Comparison of ENCODE assay signal across 8 cellular contexts in the genomic region with DNA sequence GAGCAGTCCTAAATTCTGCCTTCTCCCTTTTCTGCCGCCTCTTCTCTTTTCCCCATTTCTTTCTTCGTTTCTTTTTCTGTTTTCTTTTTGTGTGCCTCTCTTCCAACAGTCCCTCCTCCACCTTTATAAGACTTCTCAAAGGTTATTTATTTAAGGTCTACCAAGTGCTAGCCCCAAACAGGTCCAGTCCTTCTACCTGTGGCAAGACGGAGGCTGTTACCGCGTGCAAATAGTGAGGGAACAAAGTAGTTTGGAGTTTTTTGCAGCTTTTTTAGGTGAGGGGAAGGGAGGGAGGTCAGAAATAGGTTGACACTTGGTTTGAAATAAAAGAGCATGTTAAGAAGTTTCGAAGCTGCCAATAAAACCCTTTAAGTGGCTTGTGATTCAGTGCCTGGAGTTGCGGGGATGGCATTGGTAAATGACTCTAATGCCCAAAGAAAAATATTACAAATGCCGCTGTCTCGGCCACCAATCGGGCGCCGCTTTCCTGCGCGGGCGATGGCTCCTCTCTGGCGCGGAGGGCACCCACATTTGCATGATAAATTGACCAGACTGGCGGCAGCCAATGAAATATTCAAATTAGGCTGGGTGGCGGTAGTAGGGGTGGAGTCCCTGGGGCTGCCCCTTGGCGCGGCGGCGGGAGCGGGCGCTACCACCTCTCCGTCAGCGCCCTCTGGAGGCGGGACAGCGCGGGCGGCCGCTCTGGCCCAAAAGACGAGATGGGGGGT. TPM values are rescaled to one million over a fixed set of nuclear protein-coding genes. Genes with fewer than 3 reads are reported as not detected.
DNase-seq lines count a peak whose midpoint lies in the region; ATAC-seq and TF ChIP-seq lines count a peak whose summit lies in the region.

No MANE protein-coding gene starts in this region.

- ATAC-seq in left lobe of liver = peak; percentile 80
- ATAC-seq in GM21825 (IDR thresholded peaks at IDR 0.05; ENCODE audit: unreplicated experiment) = no peak
- ATAC-seq in HG02852 (IDR thresholded peaks at IDR 0.05; ENCODE audit: unreplicated experiment) = no peak
- no peak for ATAC-seq in GM18498 (IDR thresholded peaks at IDR 0.05; ENCODE audit: unreplicated experiment)

- no peaks in the 10 kb centered on the region for H3K9me3 ChIP-seq in testis

- peak; percentile 39 for DNase-seq in NCI-H748 (lab: John Stamatoyannopoulos, UW; ENCODE audit: unreplicated experiment)
- no peak for DNase-seq in NCI-H748 treated with DMSO at 0.1 percent for 48 hours (lab: John Stamatoyannopoulos, UW)
- peak; percentile 39 for DNase-seq in astrocyte of the hippocampus (ENCODE audit: low read depth, low spot score)
- no peak for DNase-seq in left lobe of liver (ENCODE audit: low spot score)
- peak; percentile 41 for DNase-seq in testis

- H3K36me3 ChIP-seq in testis (ENCODE audit: low read depth, missing control alignments) = no peaks in the 10 kb centered on the region

- TF ChIP-seq CTCF in testis (IDR thresholded peaks at IDR 0.05) = peak in 2 of 3 experiments; percentile 13 to 29

- intact Hi-C loops in testis (cut with DNase I; ENCODE audit: low total_unique reads) = no loop called here

- peaks cover 7% of the 10 kb centered on the region for H3K4me1 ChIP-seq in testis

- H3K4me3 ChIP-seq in testis = no peak overlapping the region

- H3K27ac ChIP-seq in testis = no peak overlapping the region

- no peaks in the 10 kb centered on the region for H3K27me3 ChIP-seq in testis

- no peak for TF ChIP-seq POLR2A in testis (IDR thresholded peaks at IDR 0.05)

- 36 to 43% methylated on average over 32 to 33 of the region's 33 CpGs for WGBS in testis, 2 donors

RNA-seq across cellular contexts. Expression of a gene that starts 7.5 kb away (rescaled TPM):
- total RNA-seq in left lobe of liver (1.1 TPM), testis (10 to 100 TPM in 1 of 2 donors, 1 to 10 TPM in 1; 8.0 to 12.7 TPM)
- polyA plus RNA-seq in testis (ENCODE audit: insufficient read depth, low read depth, low replicate concordance) = 6.8 TPM

Comparison
In these comparisons a context has a peak if more than half of its experiments do, and no peak if none do; other contexts are left out.
1. DNase-seq: peak in NCI-H748 (single experiment), astrocyte of the hippocampus (single experiment) and testis (single experiment); none in NCI-H748 treated with DMSO at 0.1 percent for 48 hours (single experiment) and left lobe of liver (single experiment).